20 cellular contexts compared by ENCODE assay signal in the genomic region with DNA sequence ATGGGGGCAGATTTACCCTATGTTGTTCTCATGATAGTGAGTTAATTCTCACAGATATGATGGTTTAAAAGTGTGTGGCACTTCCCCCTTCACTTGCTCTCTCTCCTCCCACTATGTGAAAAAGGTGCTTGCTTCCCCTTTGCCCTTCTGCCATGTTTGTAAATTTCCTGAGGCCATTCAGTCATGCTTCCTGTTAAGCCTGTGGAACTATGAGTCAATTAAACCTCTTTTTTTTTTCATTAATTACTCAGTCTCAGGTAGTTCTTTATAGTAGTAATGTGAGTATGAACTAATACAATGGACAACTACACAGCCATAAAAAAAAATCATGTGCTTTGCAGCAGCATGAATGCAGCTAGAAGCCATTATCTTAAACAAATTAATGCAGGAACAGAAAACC.
"Had no signal": no experiment of that assay in that cellular context is flagged by ENCODE, and none has a peak within 500 bp of the region (broad histone marks: within the 10 kb centered on the region; RNA-seq: fewer than 3 reads in every experiment).

No MANE protein-coding gene starts in this region.

- H3K9me3 ChIP-seq: mucosa of descending colon, neutrophil, psoas muscle, testis, upper lobe of right lung had no signal

- ATAC-seq: mucosa of descending colon; naive thymus-derived CD8-positive, alpha-beta T cell; psoas muscle; sciatic nerve; stimulated activated naive B cell treated with anti-CD40 and anti-IgM and Interleukin-4, amounts not matched to agents 10 μg/mL and 1 μg/mL and 100 μg/mL, for 72 hours; stimulated activated naive CD8-positive, alpha-beta T cell treated with anti-CD3 and anti-CD28 coated beads, Interleukin-15, amount 100 ng/mL, for 72 hours; upper lobe of right lung had no signal

- DNase-seq: effector CD4-positive, alpha-beta T cell; endodermal cell; esophagus squamous epithelium; foreskin fibroblast; head of caudate nucleus; mucosa of descending colon; naive thymus-derived CD8-positive, alpha-beta T cell; psoas muscle; spleen; stimulated activated CD4-positive, alpha-beta T cell treated with anti-CD3 and anti-CD28 coated beads, Interleukin-15, amount 100 ng/mL, for 24 hours; stimulated activated CD4-positive, alpha-beta T cell treated with anti-CD3 and anti-CD28 coated beads, Interleukin-1b, Interleukin-23, amount 100 ng/mL, for 48 hours; stimulated activated CD4-positive, alpha-beta T cell treated with anti-CD3 and anti-CD28 coated beads, Interleukin-4, amount 100 ng/mL, for 24 hours; stimulated activated naive B cell treated with anti-CD40 and anti-IgM and Interleukin-4, amounts not matched to agents 10 μg/mL and 1 μg/mL and 100 μg/mL, for 72 hours; stimulated activated naive CD8-positive, alpha-beta T cell treated with anti-CD3 and anti-CD28 coated beads, Interleukin-15, amount 100 ng/mL, for 72 hours; testis; upper lobe of right lung had no signal

- H3K4me1 Mint-ChIP-seq: endodermal cell; naive thymus-derived CD8-positive, alpha-beta T cell; stimulated activated naive B cell treated with anti-CD40 and anti-IgM and Interleukin-4, amounts not matched to agents 10 μg/mL and 1 μg/mL and 100 μg/mL, for 72 hours; stimulated activated naive CD8-positive, alpha-beta T cell treated with anti-CD3 and anti-CD28 coated beads, Interleukin-15, amount 100 ng/mL, for 72 hours had no signal

- H3K4me3 Mint-ChIP-seq: endodermal cell; naive thymus-derived CD8-positive, alpha-beta T cell; stimulated activated naive B cell treated with anti-CD40 and anti-IgM and Interleukin-4, amounts not matched to agents 10 μg/mL and 1 μg/mL and 100 μg/mL, for 72 hours; stimulated activated naive CD8-positive, alpha-beta T cell treated with anti-CD3 and anti-CD28 coated beads, Interleukin-15, amount 100 ng/mL, for 72 hours had no signal

- H3K27ac ChIP-seq: esophagus squamous epithelium, hepatocyte, neutrophil, psoas muscle, spleen, testis, tibial nerve, upper lobe of right lung had no signal

- H3K27me3 Mint-ChIP-seq: naive thymus-derived CD8-positive, alpha-beta T cell; stimulated activated naive B cell treated with anti-CD40 and anti-IgM and Interleukin-4, amounts not matched to agents 10 μg/mL and 1 μg/mL and 100 μg/mL, for 72 hours; stimulated activated naive CD8-positive, alpha-beta T cell treated with anti-CD3 and anti-CD28 coated beads, Interleukin-15, amount 100 ng/mL, for 72 hours had no signal

- H3K36me3 ChIP-seq: esophagus squamous epithelium, neutrophil, spleen, tibial nerve, upper lobe of right lung had no signal

- H3K27me3 ChIP-seq: esophagus squamous epithelium, hepatocyte, neutrophil, spleen, testis, tibial nerve, upper lobe of right lung had no signal

- H3K4me3 ChIP-seq: esophagus squamous epithelium, hepatocyte, mucosa of descending colon, psoas muscle, spleen, testis, tibial nerve, upper lobe of right lung had no signal

- H3K27ac Mint-ChIP-seq: endodermal cell; naive thymus-derived CD8-positive, alpha-beta T cell; stimulated activated naive B cell treated with anti-CD40 and anti-IgM and Interleukin-4, amounts not matched to agents 10 μg/mL and 1 μg/mL and 100 μg/mL, for 72 hours; stimulated activated naive CD8-positive, alpha-beta T cell treated with anti-CD3 and anti-CD28 coated beads, Interleukin-15, amount 100 ng/mL, for 72 hours had no signal

- H3K4me1 ChIP-seq: esophagus squamous epithelium, psoas muscle, spleen, testis, tibial nerve, upper lobe of right lung had no signal

- H3K36me3 Mint-ChIP-seq: stimulated activated naive B cell treated with anti-CD40 and anti-IgM and Interleukin-4, amounts not matched to agents 10 μg/mL and 1 μg/mL and 100 μg/mL, for 72 hours had no signal
